1 cellular context compared by ENCODE assay signal in the genomic region with DNA sequence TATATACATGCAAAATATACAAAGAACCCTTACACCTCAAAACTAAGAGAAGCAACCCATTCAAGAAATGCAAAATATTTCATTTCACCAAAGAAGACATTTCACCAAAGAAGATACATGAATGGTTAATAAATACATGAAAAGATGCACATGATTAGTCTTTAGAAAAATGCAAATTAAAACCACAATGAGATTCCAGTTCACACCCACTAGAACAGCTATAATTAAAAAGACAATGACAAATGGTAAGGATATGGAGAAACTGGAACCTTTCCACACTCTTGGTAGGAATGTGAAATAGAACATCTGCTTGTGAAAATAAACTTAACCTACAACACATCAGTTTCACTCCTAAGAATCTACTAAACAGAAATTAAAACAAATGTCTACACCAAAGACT.
TF ChIP-seq lines count a peak whose summit lies in the region.

No MANE protein-coding gene starts in this region.

TF ChIP-seq in Ishikawa, 13 proteins besides CTCF, POLR2A, EP300 and RAD21 (continued from another document):
- TF ChIP-seq, protein P1, sequence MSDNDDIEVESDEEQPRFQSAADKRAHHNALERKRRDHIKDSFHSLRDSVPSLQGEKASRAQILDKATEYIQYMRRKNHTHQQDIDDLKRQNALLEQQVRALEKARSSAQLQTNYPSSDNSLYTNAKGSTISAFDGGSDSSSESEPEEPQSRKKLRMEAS (IDR thresholded peaks at IDR 0.05): no peak
- TF ChIP-seq CREB1 (IDR thresholded peaks at IDR 0.05; ENCODE audit: low read depth): no peak
- TF ChIP-seq ZBTB7A (IDR thresholded peaks at IDR 0.05; ENCODE audit: low read depth): no peak
- no peak for TF ChIP-seq YY1 (IDR thresholded peaks at IDR 0.05; ENCODE audit: low read depth)
